In the genomic region with DNA sequence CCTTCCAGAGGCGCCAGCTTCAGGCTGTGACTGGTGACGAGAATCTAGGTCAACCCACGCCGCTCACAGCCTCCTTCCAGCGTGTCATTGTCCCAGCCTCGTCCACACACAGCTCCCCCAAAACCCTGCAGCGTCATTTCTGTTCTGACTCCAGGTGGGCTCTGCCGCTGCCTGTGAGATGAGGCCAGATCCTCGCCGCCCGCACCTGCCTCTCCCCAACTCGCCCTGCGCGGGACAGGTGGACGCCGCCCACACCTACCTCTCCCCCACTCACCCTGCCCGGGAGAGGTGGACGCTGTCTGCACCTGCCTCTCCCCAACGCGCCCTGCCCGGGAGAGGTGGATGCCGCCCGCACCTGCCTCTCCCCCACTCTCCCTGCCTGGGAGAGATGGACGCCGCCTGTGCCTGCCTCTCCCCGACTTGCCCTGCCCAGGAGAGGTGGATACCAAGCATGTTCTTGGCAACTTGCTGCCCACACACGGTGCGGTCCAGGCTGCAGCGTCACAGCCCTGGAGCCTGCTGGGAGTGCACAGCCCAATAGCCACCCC, we compare ENCODE assay signal across 19 cellular contexts. TPM values are rescaled to one million over a fixed set of nuclear protein-coding genes. Genes with fewer than 3 reads are reported as not detected.
DNase-seq lines count a peak whose midpoint lies in the region; ATAC-seq, FAIRE-seq and TF ChIP-seq lines count a peak whose summit lies in the region.
"Had no signal": no experiment of that assay in that cellular context is flagged by ENCODE, and none has a peak within 500 bp of the region (broad histone marks: within the 10 kb centered on the region; RNA-seq: fewer than 3 reads in every experiment).

No MANE protein-coding gene starts in this region.

- 70% methylated on average over 6 of the region's 29 CpGs; no CpG with 5 or more reads in 1 of the 2 experiments for WGBS in IMR-90 (ENCODE audit: extremely low coverage in 2 of 2, insufficient read length in 1 of 2), 2 experiments
- 88% methylated on average over 23 of the region's 29 CpGs; no CpG with 5 or more reads in 1 of the 2 experiments for WGBS in H1 (ENCODE audit: extremely low coverage in 1 of 2, insufficient coverage in 1 of 2, insufficient read length in 1 of 2, insufficient replicate concordance in 2 of 2, low coverage in 1 of 2, low lambda C conversion rate in 2 of 2, missing lambda C conversion rate in 1 of 2), 2 experiments
- 38 to 84% methylated on average over 29 of the region's 29 CpGs for WGBS in sigmoid colon, 2 donors

- peaks cover 14% of the 10 kb centered on the region for H3K27me3 Mint-ChIP-seq in activated naive CD8-positive, alpha-beta T cell treated with anti-CD3 and anti-CD28 coated beads, Interleukin-2, amount 50 U/mL, for 24 hours
- H3K27me3 Mint-ChIP-seq in activated naive CD8-positive, alpha-beta T cell treated with anti-CD3 and anti-CD28 coated beads for 36 hours: peaks cover 28% of the 10 kb centered on the region

- BruUV-seq in IMR-90 (replicated peaks; lab: Mats Ljungman, UMichigan): no TSS peak

- in situ Hi-C loops in IMR-90 (cut with MboI; ENCODE audit: low sequenced_read_pairs): no loop called here

- H3K27ac ChIP-seq in IMR-90 (ENCODE audit: insufficient read depth, low read length) (no peak overlapping the region), H1 (ENCODE audit: low read depth, low read length) (no peak overlapping the region), sigmoid colon (no peak overlapping the region)
- H3K27ac ChIP-seq: brain microvascular endothelial cell, colonic mucosa, gastroesophageal sphincter had no signal

- TF ChIP-seq POLR2A in IMR-90 (IDR thresholded peaks at IDR 0.05; ENCODE audit: low read depth, low read length) (no peak), H1 (IDR thresholded peaks at IDR 0.05; ENCODE audit: control extremely low read depth in 1 of 2, low read depth in 2 of 2, low read length in 2 of 2) (no peak), sigmoid colon (IDR thresholded peaks at IDR 0.05) (no peak)

- H3K36me3 ChIP-seq in IMR-90 (ENCODE audit: control insufficient read depth, insufficient read depth, low read length): no peaks in the 10 kb centered on the region
- H3K36me3 ChIP-seq in H1 (ENCODE audit: control insufficient read depth in 2 of 4, insufficient read depth in 4 of 4, low read length in 3 of 4): no peaks in the 10 kb centered on the region
- no peaks in the 10 kb centered on the region for H3K36me3 ChIP-seq in sigmoid colon
- H3K36me3 ChIP-seq: brain microvascular endothelial cell, colonic mucosa, gastroesophageal sphincter had no signal

- H3K79me1 ChIP-seq in IMR-90 (ENCODE audit: low read depth in 1 of 2, low read length in 2 of 2) (no peaks in the 10 kb centered on the region), H1 (ENCODE audit: low read depth, low read length) (no peaks in the 10 kb centered on the region)

- H3K23ac ChIP-seq in IMR-90 (ENCODE audit: low read depth, low read length) (no peak overlapping the region), H1 (ENCODE audit: insufficient read length) (no peak overlapping the region)

- H3K9me1 ChIP-seq in IMR-90 (ENCODE audit: insufficient read depth, low read length): no peaks in the 10 kb centered on the region

- H4K91ac ChIP-seq in IMR-90 (ENCODE audit: insufficient read depth, low read depth, low read length): no peak overlapping the region
- no peak overlapping the region for H4K91ac ChIP-seq in H1 (replicated peaks; ENCODE audit: insufficient read length, low read length)

- no peaks in the 10 kb centered on the region for H4K20me1 ChIP-seq in IMR-90 (ENCODE audit: insufficient read depth, low read length)
- no peaks in the 10 kb centered on the region for H4K20me1 ChIP-seq in H1 (replicated peaks in 1 of 2; ENCODE audit: control insufficient read depth in 1 of 2, insufficient read depth in 2 of 2, low read length in 2 of 2)

- FAIRE-seq in H1 (lab: Jason Lieb, UNC): no peak

- no peak overlapping the region for H2BK120ac ChIP-seq in IMR-90 (ENCODE audit: low read depth, low read length)
- no peak overlapping the region for H2BK120ac ChIP-seq in H1 (replicated peaks; ENCODE audit: low read depth, low read length)

- H3K4me3 ChIP-seq in IMR-90 (ENCODE audit: insufficient read depth, low read depth, low read length) (no peak overlapping the region), H1 (ENCODE audit: extremely low read depth in 1 of 4, insufficient read depth in 2 of 4, low read depth in 3 of 4, low read length in 4 of 4) (no peak overlapping the region), sigmoid colon (no peak overlapping the region)
- H3K4me3 ChIP-seq: colonic mucosa, gastroesophageal sphincter had no signal

- H3K9me3 ChIP-seq in IMR-90 (ENCODE audit: control insufficient read depth, insufficient read depth, low read length) (no peaks in the 10 kb centered on the region), H1 (ENCODE audit: insufficient read depth in 2 of 2, low read depth in 1 of 2, low read length in 1 of 2) (no peaks in the 10 kb centered on the region), sigmoid colon (no peaks in the 10 kb centered on the region)
- H3K9me3 ChIP-seq: colonic mucosa had no signal

- no peaks in the 10 kb centered on the region for H3K79me2 ChIP-seq in H1 (ENCODE audit: control insufficient read depth in 1 of 2, insufficient read depth in 2 of 2, low read length in 2 of 2)

- H3K4me1 Mint-ChIP-seq in activated naive CD8-positive, alpha-beta T cell treated with anti-CD3 and anti-CD28 coated beads, Interleukin-2, amount 50 U/mL, for 24 hours: no peaks in the 10 kb centered on the region
- H3K4me1 Mint-ChIP-seq in activated naive CD8-positive, alpha-beta T cell treated with anti-CD3 and anti-CD28 coated beads for 36 hours: no peaks in the 10 kb centered on the region
- H3K4me1 Mint-ChIP-seq: CD4-positive, CD25-positive, alpha-beta regulatory T cell had no signal

- H2AFZ ChIP-seq in IMR-90 (replicated peaks; ENCODE audit: low read length, poor library complexity) (peak overlapping the region; percentile 11), H1 (ENCODE audit: low read length) (no peak overlapping the region)

- dilution Hi-C loops in IMR-90 (cut with HindIII; ENCODE audit: low sequenced_read_pairs, unreplicated experiment): no loop called here

- intact Hi-C loops in IMR-90 (cut with micrococcal nuclease) (no loop called here), sigmoid colon (cut with DNase I) (no loop called here)

- H3K36me3 Mint-ChIP-seq in activated naive CD8-positive, alpha-beta T cell treated with anti-CD3 and anti-CD28 coated beads, Interleukin-2, amount 50 U/mL, for 24 hours (ENCODE audit: low read depth): no peaks in the 10 kb centered on the region
- H3K36me3 Mint-ChIP-seq in activated naive CD8-positive, alpha-beta T cell treated with anti-CD3 and anti-CD28 coated beads for 36 hours: no peaks in the 10 kb centered on the region
- H3K36me3 Mint-ChIP-seq: CD4-positive, CD25-positive, alpha-beta regulatory T cell; T-cell had no signal

- TF ChIP-seq RAD21 in IMR-90 (IDR thresholded peaks at IDR 0.05; ENCODE audit: low read length): no peak
- no peak for TF ChIP-seq RAD21 in H1 (IDR thresholded peaks at IDR 0.05 in 1 of 2, conservative IDR thresholded peaks at IDR 0.05 in 1 of 2; ENCODE audit: low read depth in 2 of 2, low read length in 2 of 2)

- H3K4me3 Mint-ChIP-seq in activated naive CD8-positive, alpha-beta T cell treated with anti-CD3 and anti-CD28 coated beads, Interleukin-2, amount 50 U/mL, for 24 hours: no peak overlapping the region
- no peak overlapping the region for H3K4me3 Mint-ChIP-seq in activated naive CD8-positive, alpha-beta T cell treated with anti-CD3 and anti-CD28 coated beads for 36 hours
- H3K4me3 Mint-ChIP-seq: CD4-positive, CD25-positive, alpha-beta regulatory T cell; T-cell had no signal

- TF ChIP-seq CTCF in IMR-90 (conservative IDR thresholded peaks at IDR 0.05; ENCODE audit: low read depth, low read length) (no peak), H1 (IDR thresholded peaks at IDR 0.05; ENCODE audit: control extremely low read depth in 1 of 3, insufficient read depth in 1 of 3, low read depth in 1 of 3, low read length in 3 of 3) (no peak), sigmoid colon (IDR thresholded peaks at IDR 0.05) (no peak)

- H2BK15ac ChIP-seq in IMR-90 (ENCODE audit: low read depth, low read length) (no peak overlapping the region), H1 (ENCODE audit: low read length) (no peak overlapping the region)

- no peak overlapping the region for H4K8ac ChIP-seq in IMR-90 (ENCODE audit: low read depth in 2 of 2, low read length in 2 of 2)
- H4K8ac ChIP-seq in H1 (ENCODE audit: extremely low read depth, insufficient read depth, low read length): no peak overlapping the region

- no peaks in the 10 kb centered on the region for H3K9me3 Mint-ChIP-seq in activated naive CD8-positive, alpha-beta T cell treated with anti-CD3 and anti-CD28 coated beads, Interleukin-2, amount 50 U/mL, for 24 hours
- H3K9me3 Mint-ChIP-seq in activated naive CD8-positive, alpha-beta T cell treated with anti-CD3 and anti-CD28 coated beads for 36 hours: peaks cover 2% of the 10 kb centered on the region

- H3K56ac ChIP-seq in IMR-90 (ENCODE audit: extremely low read depth, insufficient read depth, low read length): no peak overlapping the region
- H3K56ac ChIP-seq in H1 (replicated peaks; ENCODE audit: insufficient read length, low read depth, low read length): no peak overlapping the region

- H2BK5ac ChIP-seq in IMR-90 (ENCODE audit: low read depth, low read length, poor library complexity, severe bottlenecking): no peak overlapping the region
- no peak overlapping the region for H2BK5ac ChIP-seq in H1 (ENCODE audit: low read depth, low read length)

- H3K14ac ChIP-seq in IMR-90 (replicated peaks; ENCODE audit: low read depth, low read length) (no peak overlapping the region), H1 (ENCODE audit: insufficient read length) (no peak overlapping the region)

- H3K4me2 ChIP-seq in IMR-90 (ENCODE audit: low read depth, low read length) (no peak overlapping the region), H1 (ENCODE audit: insufficient read depth in 1 of 2, low read depth in 2 of 2, low read length in 2 of 2) (no peak overlapping the region)

- CTCF ChIA-PET in IMR-90 (lab: Yijun Ruan, JAX) (no interaction called here), H1 (lab: Charles Lee; ENCODE audit: partially characterized antibody) (interaction anchor here (0.7 kb wide), 1 partner anchor 1186 kb away, joined by 3 read pairs; no protein-coding TSS in a partner anchor)

- H3K23me2 ChIP-seq in H1 (ENCODE audit: low read depth, low read length): no peaks in the 10 kb centered on the region

- no peak overlapping the region for H3K4ac ChIP-seq in IMR-90 (ENCODE audit: low read depth, low read length)
- H3K4ac ChIP-seq in H1 (replicated peaks; ENCODE audit: insufficient read length, low read depth, low read length): no peak overlapping the region

- TF ChIP-seq EP300 in H1 (IDR thresholded peaks at IDR 0.05; ENCODE audit: borderline replicate concordance in 1 of 2, low read depth in 2 of 2, low read length in 2 of 2) (no peak), sigmoid colon (IDR thresholded peaks at IDR 0.05) (no peak)

- H3K27me3 ChIP-seq in IMR-90 (ENCODE audit: control insufficient read depth, insufficient read depth, low read length) (peaks cover 50% of the 10 kb centered on the region), H1 (replicated peaks in 1 of 4; ENCODE audit: control insufficient read depth in 3 of 4, extremely low read depth in 1 of 4, insufficient read depth in 3 of 4, low read length in 3 of 4) (peaks cover 0 to 5% (median 0%) of the 10 kb centered on the region in 4 experiments; a peak in 2 of 7 replicates), sigmoid colon (peaks cover 3 to 68% (median 36%) of the 10 kb centered on the region in 3 donors)
- H3K27me3 ChIP-seq: colonic mucosa had no signal

- H2AK5ac ChIP-seq in IMR-90 (ENCODE audit: low read depth, low read length): no peak overlapping the region
- H2AK5ac ChIP-seq in H1 (ENCODE audit: low read depth, low read length): no peak overlapping the region; the same call in 1 of the 2 replicates

- ATAC-seq in activated naive CD8-positive, alpha-beta T cell treated with anti-CD3 and anti-CD28 coated beads, Interleukin-2, amount 50 U/mL, for 24 hours: peak; percentile 5
- no peak for ATAC-seq in IMR-90 (ENCODE audit: low read depth)
- ATAC-seq in GM21737 (IDR thresholded peaks at IDR 0.05; ENCODE audit: unreplicated experiment): no peak
- ATAC-seq: gastroesophageal sphincter, T-cell had no signal

- H2BK20ac ChIP-seq in IMR-90 (ENCODE audit: low read depth, low read length): no peak overlapping the region
- no peak overlapping the region for H2BK20ac ChIP-seq in H1 (ENCODE audit: low read length)

- H3K18ac ChIP-seq in IMR-90 (ENCODE audit: low read depth, low read length) (no peak overlapping the region), H1 (ENCODE audit: extremely low read depth, low read length) (no peak overlapping the region)

- no peak overlapping the region for H3K27ac Mint-ChIP-seq in activated naive CD8-positive, alpha-beta T cell treated with anti-CD3 and anti-CD28 coated beads, Interleukin-2, amount 50 U/mL, for 24 hours
- H3K27ac Mint-ChIP-seq in activated naive CD8-positive, alpha-beta T cell treated with anti-CD3 and anti-CD28 coated beads for 36 hours: no peak overlapping the region
- H3K27ac Mint-ChIP-seq: CD4-positive, CD25-positive, alpha-beta regulatory T cell; T-cell had no signal

- H2BK12ac ChIP-seq in H1 (ENCODE audit: low read depth, low read length): 0 out of 2 replicates have a peak overlapping the region, but pooled peaks have one; percentile 17

- POLR2A ChIA-PET in IMR-90 (lab: Charles Lee; ENCODE audit: unreplicated experiment) (no interaction called here), H1 (lab: Charles Lee; ENCODE audit: partially characterized antibody) (no interaction called here)

- H3K9ac ChIP-seq in IMR-90 (ENCODE audit: low read depth, low read length) (no peak overlapping the region), H1 (replicated peaks in 1 of 4; ENCODE audit: extremely low read depth in 1 of 4, low read depth in 3 of 4, low read length in 3 of 4) (no peak overlapping the region)

- H3K4me1 ChIP-seq in IMR-90 (ENCODE audit: control insufficient read depth, insufficient read depth, low read length) (no peaks in the 10 kb centered on the region), H1 (replicated peaks in 1 of 4; ENCODE audit: control insufficient read depth in 3 of 4, insufficient read depth in 4 of 4, low read length in 3 of 4) (peaks cover 0 to 21% (median 12%) of the 10 kb centered on the region in 4 experiments; a peak in 6 of 7 replicates), sigmoid colon (no peaks in the 10 kb centered on the region)
- H3K4me1 ChIP-seq: colonic mucosa, gastroesophageal sphincter had no signal

- H4K5ac ChIP-seq in IMR-90 (ENCODE audit: low read depth, low read length) (no peak overlapping the region), H1 (ENCODE audit: insufficient read length, low read depth, low read length) (no peak overlapping the region)

- no peak for DNase-seq in activated naive CD8-positive, alpha-beta T cell treated with anti-CD3 and anti-CD28 coated beads, Interleukin-2, amount 50 U/mL, for 24 hours
- no peak for DNase-seq in activated naive CD8-positive, alpha-beta T cell treated with anti-CD3 and anti-CD28 coated beads for 36 hours
- DNase-seq in IMR-90: no peak
- no peak for DNase-seq in H1 (ENCODE audit: low read depth in 1 of 2, low spot score in 2 of 2)
- peak; percentile 53 for DNase-seq in sigmoid colon
- DNase-seq in medulla oblongata (ENCODE audit: extremely low spot score): no peak
- DNase-seq: activated CD8-positive, alpha-beta memory T cell treated with anti-CD3 and anti-CD28 coated beads for 24 hours; brain microvascular endothelial cell; CD4-positive, CD25-positive, alpha-beta regulatory T cell; colonic mucosa; GDM1; HCEC 1CT; islet precursor cell; NCI-H526; T-cell had no signal

- no peak overlapping the region for H2AK9ac ChIP-seq in IMR-90 (replicated peaks; ENCODE audit: low read depth, low read length, poor library complexity)

RNA-seq across cellular contexts. Expression of a gene that starts 32.0 kb away (rescaled TPM):
- total RNA-seq in activated naive CD8-positive, alpha-beta T cell treated with anti-CD3 and anti-CD28 coated beads for 36 hours: 1 to 10 TPM; 1.1 to 1.5 TPM
- 1.3 and 1.7 TPM in 2 replicates for total RNA-seq in IMR-90 (2012; rRNA removed)
- 1.6 and 1.8 TPM in 2 replicates for polyA plus RNA-seq in IMR-90 (2012; rRNA removed)
- 1.0 and 1.3 TPM in 2 replicates for polyA plus RNA-seq in IMR-90 (2012; cell fraction: cytosol; rRNA removed)
- 1.0 and 1.8 TPM in 2 replicates for polyA plus RNA-seq in IMR-90 (2012; cell fraction: nucleus; rRNA removed; ENCODE audit: low replicate concordance)
- total RNA-seq in H1 (2021; fragmentation: NEBNext Ultra II Directional; extraction: Animal tissue kit (Norgen Biotek cat#: 25700)): 3.1 and 4.8 TPM in 2 replicates
- 2.2 and 2.6 TPM in 2 replicates for polyA plus RNA-seq in H1 (2011; rRNA removed)
- polyA plus RNA-seq in H1 (2011; cell fraction: cytosol; rRNA removed): 2.7 TPM
- polyA plus RNA-seq in H1 (2011; cell fraction: nucleus; rRNA removed): 8.9 TPM
- polyA plus RNA-seq in H1 (2012, experiment 1 of 2): 2.5 to 4.7 TPM (median 3.4 TPM) in 4 replicates
- polyA plus RNA-seq in H1 (2012, experiment 2 of 2): 2.7 TPM
- polyA plus RNA-seq in H1 (2013, experiment 1 of 2): 2.8 TPM
- 2.5 TPM for polyA plus RNA-seq in H1 (2013, experiment 2 of 2)
- polyA minus RNA-seq in H1 (2011; rRNA and poly(A)+ RNA removed): 3.9 TPM in 2 replicates
- 0.29 TPM for polyA minus RNA-seq in H1 (2011; cell fraction: cytosol; rRNA and poly(A)+ RNA removed)
- polyA minus RNA-seq in H1 (2011; cell fraction: nucleus; rRNA and poly(A)+ RNA removed): 5.8 TPM
- total RNA-seq in sigmoid colon: 1 to 10 TPM in 1 of 4 donors, under 1 TPM in 2, not detected in 1; 0.36 to 1.7 (median 0.41) TPM
- polyA plus RNA-seq in sigmoid colon: under 1 TPM in 1 of 3 donors, not detected in 2; 0.10 TPM
- total RNA-seq: CD4-positive, CD25-positive, alpha-beta regulatory T cell; subcutaneous adipose tissue; T-cell had no signal
- polyA plus RNA-seq: CD4-positive, CD25-positive, alpha-beta regulatory T cell; urinary bladder had no signal
